ENCODE assay signal across 36 cellular contexts in genomic region chr18:30945769-30946168, GRCh38.
A peak's percentile ranks its signal among the peaks of the same experiment; 100 is the strongest.
DNase-seq lines count a peak whose midpoint lies in the region; ATAC-seq, FAIRE-seq and TF ChIP-seq lines count a peak whose summit lies in the region.
"Had no signal": no experiment of that assay in that cellular context is flagged by ENCODE, and none has a peak within 500 bp of the region (broad histone marks: within the 10 kb centered on the region; RNA-seq: fewer than 3 reads in every experiment).

No MANE protein-coding gene starts in this region.

- no peak overlapping the region for H2BK15ac ChIP-seq in mesendoderm (replicated peaks; ENCODE audit: low read depth)

- no peak overlapping the region for H2AK5ac ChIP-seq in mesendoderm (ENCODE audit: low read length)

- H3K79me1 ChIP-seq in mesendoderm (ENCODE audit: low read length): no peaks in the 10 kb centered on the region

- H3K36me3 ChIP-seq in keratinocyte (ENCODE audit: control insufficient read depth in 2 of 2, extremely low read depth in 1 of 2, insufficient read depth in 2 of 2, low read length in 2 of 2) (no peaks in the 10 kb centered on the region), mesendoderm (ENCODE audit: control insufficient read depth, insufficient read depth, low read length) (no peaks in the 10 kb centered on the region)
- H3K36me3 ChIP-seq: ascending aorta, BE2C, esophagus squamous epithelium, heart right ventricle, pancreas, thyroid gland had no signal

- H2BK120ac ChIP-seq in mesendoderm (ENCODE audit: low read depth, low read length): no peak overlapping the region

- peak; percentile 44 for FAIRE-seq in keratinocyte (lab: Jason Lieb, UNC)
- FAIRE-seq: A549, frontal cortex, GM12878, K562, pancreas had no signal

- H3K27ac ChIP-seq in keratinocyte (ENCODE audit: control insufficient read depth, insufficient read depth, low read length) (no peak overlapping the region), mesendoderm (ENCODE audit: low read depth, low read length) (no peak overlapping the region)
- H3K27ac ChIP-seq: A549, ascending aorta, esophagus squamous epithelium, heart right ventricle, pancreas, thyroid gland had no signal

- no peak overlapping the region for H3K4ac ChIP-seq in mesendoderm (ENCODE audit: low read depth, low read length)

- CTCF ChIA-PET in WTC11 (lab: Charles Lee): interaction anchor here (1.1 kb wide), 1 partner anchor 665 kb away, joined by 3 read pairs; no protein-coding TSS in a partner anchor

- peak; percentile 48 for ATAC-seq in WTC11
- ATAC-seq in stimulated activated naive CD8-positive, alpha-beta T cell treated with anti-CD3 and anti-CD28 coated beads, Interleukin-15, Interleukin-2, amounts not matched to agents 100 U/mL and 50 U/mL, for 24 hours: no peak
- ATAC-seq in HG03521 (IDR thresholded peaks at IDR 0.05; ENCODE audit: unreplicated experiment): no peak
- ATAC-seq: A549; activated CD8-positive, alpha-beta memory T cell treated with anti-CD3 and anti-CD28 coated beads, Interleukin-2, amount 10 ng/mL, durations not matched to agents 7 days and 5 days; activated T-cell treated with anti-CD3 and anti-CD28 coated beads, Interleukin-2, amount 50 U/mL, for 4 hours; CD8-positive, alpha-beta T cell; GM12878; heart right ventricle; K562; pancreas; right cardiac atrium had no signal

- no peak overlapping the region for H3K56ac ChIP-seq in mesendoderm (ENCODE audit: low read length)

- H4K8ac ChIP-seq in mesendoderm (ENCODE audit: low read depth, low read length): no peak overlapping the region

- no peak overlapping the region for H4K5ac ChIP-seq in mesendoderm (ENCODE audit: low read length)

- TF ChIP-seq CTCF in WTC11 (IDR thresholded peaks at IDR 0.05): no peak
- no peak for TF ChIP-seq CTCF in keratinocyte (optimal IDR thresholded peaks at IDR 0.05 in 1 of 3, IDR thresholded peaks at IDR 0.05 in 1 of 3, conservative IDR thresholded peaks at IDR 0.05 in 1 of 3; ENCODE audit: extremely low read depth in 1 of 3, insufficient read depth in 2 of 3, low read length in 3 of 3)

- H3K27ac Mint-ChIP-seq in WTC11: no peak overlapping the region
- H3K27ac Mint-ChIP-seq: activated B cell treated with CpG ODN at 0.5 μM for 24 hours; activated CD8-positive, alpha-beta memory T cell treated with anti-CD3 and anti-CD28 coated beads, Interleukin-2, amount 10 ng/mL, durations not matched to agents 7 days and 5 days; CD8-positive, alpha-beta T cell; endodermal cell; nephron progenitor cell; stimulated activated naive CD8-positive, alpha-beta T cell treated with anti-CD3 and anti-CD28 coated beads, Interleukin-15, Interleukin-2, amounts not matched to agents 100 ng/mL and 50 ng/mL, for 24 hours had no signal

- peaks cover 9% of the 10 kb centered on the region; the same call in 1 of the 2 replicates for H3K4me1 Mint-ChIP-seq in WTC11
- H3K4me1 Mint-ChIP-seq: activated B cell treated with CpG ODN at 0.5 μM for 24 hours; activated CD8-positive, alpha-beta memory T cell treated with anti-CD3 and anti-CD28 coated beads, Interleukin-2, amount 10 ng/mL, durations not matched to agents 7 days and 5 days; central memory CD8-positive, alpha-beta T cell had no signal

- H3K23ac ChIP-seq in mesendoderm (ENCODE audit: low read length): no peak overlapping the region

- H3K9ac ChIP-seq in keratinocyte (ENCODE audit: control insufficient read depth, extremely low read depth, insufficient read depth, low read length) (no peak overlapping the region), mesendoderm (ENCODE audit: low read length) (no peak overlapping the region)

- no peaks in the 10 kb centered on the region for H4K20me1 ChIP-seq in keratinocyte (ENCODE audit: control insufficient read depth, extremely low read depth, insufficient read depth, low read length)

- DNase-seq in Ammon's horn (ENCODE audit: low spot score) (peak; percentile 9), NCI-H1048 (lab: John Stamatoyannopoulos, UW) (peak; percentile 87), WTC11 (ENCODE audit: low spot score) (no peak), keratinocyte (ENCODE audit: low read depth, low spot score) (no peak), mesendoderm (no peak)
- no peak for DNase-seq in stimulated activated naive CD8-positive, alpha-beta T cell treated with anti-CD3 and anti-CD28 coated beads, Interleukin-15, Interleukin-2, amounts not matched to agents 100 U/mL and 50 U/mL, for 24 hours
- no peak for DNase-seq in stimulated activated CD4-positive, alpha-beta T cell treated with anti-CD3 and anti-CD28 coated beads, Interleukin-2, amount 100 ng/mL, for 24 hours
- DNase-seq: activated B cell treated with CpG ODN at 0.5 μM for 24 hours; activated CD8-positive, alpha-beta memory T cell treated with anti-CD3 and anti-CD28 coated beads, Interleukin-2, amount 10 ng/mL, durations not matched to agents 7 days and 5 days; activated gamma-delta T cell treated with Interleukin-2 at 50 U/mL for 16 hours; activated T-cell treated with anti-CD3 and anti-CD28 coated beads, Interleukin-2, amount 50 U/mL, for 4 hours; BE2C; CD8-positive, alpha-beta T cell; dermis blood vessel endothelial cell; DMS 273 treated with DMSO at 0.1 percent for 48 hours; endodermal cell; esophagus squamous epithelium; H7; heart right ventricle; NCI-H1417; NCI-H2029; NCI-H2227 treated with DMSO at 0.1 percent for 48 hours; NCI-H774; nephron progenitor cell; pancreas; right cardiac atrium; thyroid gland had no signal

- H3K18ac ChIP-seq in mesendoderm (ENCODE audit: low read length): no peak overlapping the region

- POLR2A ChIA-PET in WTC11 (lab: Charles Lee): interaction anchor here (0.5 kb wide), 1 partner anchor 844 kb away, joined by 3 read pairs; no protein-coding TSS in a partner anchor

- H3K79me2 ChIP-seq in keratinocyte (ENCODE audit: control insufficient read depth, insufficient read depth, low read length) (no peaks in the 10 kb centered on the region), mesendoderm (ENCODE audit: control insufficient read depth, insufficient read depth, low read length) (no peaks in the 10 kb centered on the region)

- H3K9me3 Mint-ChIP-seq in WTC11: peaks cover 12% of the 10 kb centered on the region

- dilution Hi-C loops in keratinocyte (cut with MboI; ENCODE audit: extremely low pct_ligation_motif_present, low sequenced_read_pairs): no loop called here

- peaks cover 12% of the 10 kb centered on the region for H3K36me3 Mint-ChIP-seq in WTC11
- H3K36me3 Mint-ChIP-seq: activated CD8-positive, alpha-beta memory T cell treated with anti-CD3 and anti-CD28 coated beads, Interleukin-2, amount 10 ng/mL, durations not matched to agents 7 days and 5 days; CD8-positive, alpha-beta T cell had no signal

- H3K4me3 ChIP-seq in keratinocyte (ENCODE audit: control insufficient read depth in 2 of 3, extremely low read depth in 1 of 3, insufficient read depth in 2 of 3, low read depth in 1 of 3, low read length in 3 of 3) (no peak overlapping the region), mesendoderm (ENCODE audit: low read length) (no peak overlapping the region)
- H3K4me3 ChIP-seq: A549, ascending aorta, esophagus squamous epithelium, GM12878, heart right ventricle, K562, pancreas, smooth muscle cell, thyroid gland had no signal

- no peak overlapping the region for H2BK5ac ChIP-seq in mesendoderm (ENCODE audit: low read length)

- H3K4me3 Mint-ChIP-seq in WTC11: no peak overlapping the region
- H3K4me3 Mint-ChIP-seq: activated B cell treated with CpG ODN at 0.5 μM for 24 hours; activated CD8-positive, alpha-beta memory T cell treated with anti-CD3 and anti-CD28 coated beads, Interleukin-2, amount 10 ng/mL, durations not matched to agents 7 days and 5 days; activated T-cell treated with anti-CD3 and anti-CD28 coated beads, Interleukin-2, amount 50 U/mL, for 4 hours; CD8-positive, alpha-beta T cell; central memory CD8-positive, alpha-beta T cell; endodermal cell; nephron progenitor cell; stimulated activated naive CD8-positive, alpha-beta T cell treated with anti-CD3 and anti-CD28 coated beads, Interleukin-15, Interleukin-2, amounts not matched to agents 100 ng/mL and 50 ng/mL, for 24 hours had no signal

- H3K4me1 ChIP-seq in keratinocyte (ENCODE audit: control insufficient read depth, extremely low read depth, insufficient read depth, low read length) (peaks cover 4% of the 10 kb centered on the region), mesendoderm (ENCODE audit: control insufficient read depth, low read depth, low read length) (no peaks in the 10 kb centered on the region)
- H3K4me1 ChIP-seq: A549, ascending aorta, BE2C, heart right ventricle, pancreas, thyroid gland had no signal

- peak overlapping the region; percentile 16 for H2AFZ ChIP-seq in keratinocyte (ENCODE audit: control insufficient read depth, low read length)

- no peaks in the 10 kb centered on the region for H3K9me3 ChIP-seq in keratinocyte (ENCODE audit: control insufficient read depth, low read depth, low read length)
- H3K9me3 ChIP-seq: A549, ascending aorta, BE2C, pancreas, thyroid gland had no signal

- H3K27me3 Mint-ChIP-seq in WTC11 (ENCODE audit: low read depth): no peaks in the 10 kb centered on the region
- H3K27me3 Mint-ChIP-seq: activated B cell treated with CpG ODN at 0.5 μM for 24 hours; activated CD8-positive, alpha-beta memory T cell treated with anti-CD3 and anti-CD28 coated beads, Interleukin-2, amount 10 ng/mL, durations not matched to agents 7 days and 5 days; central memory CD8-positive, alpha-beta T cell; stimulated activated naive CD8-positive, alpha-beta T cell treated with anti-CD3 and anti-CD28 coated beads, Interleukin-15, Interleukin-2, amounts not matched to agents 100 ng/mL and 50 ng/mL, for 24 hours had no signal

- H3K4me2 ChIP-seq in keratinocyte (ENCODE audit: control insufficient read depth, extremely low read depth, insufficient read depth, low read depth, low read length) (peak overlapping the region; percentile 39), mesendoderm (ENCODE audit: low read length) (no peak overlapping the region)
- H3K4me2 ChIP-seq: A549, smooth muscle cell had no signal

- no peaks in the 10 kb centered on the region for H3K9me1 ChIP-seq in keratinocyte (ENCODE audit: control insufficient read depth, extremely low read depth, insufficient read depth, low read length)

- WGBS in mesendoderm (ENCODE audit: extremely low coverage, insufficient coverage, low lambda C conversion rate): no CpG with 5 or more reads among the region's 7 CpGs

- no peaks in the 10 kb centered on the region for H3K27me3 ChIP-seq in keratinocyte (ENCODE audit: control insufficient read depth, extremely low read depth, insufficient read depth, low read length)
- H3K27me3 ChIP-seq in mesendoderm (ENCODE audit: insufficient read depth, low read length, poor library complexity): no peaks in the 10 kb centered on the region
- H3K27me3 ChIP-seq: ascending aorta, BE2C, heart right ventricle, pancreas, thyroid gland had no signal

TF ChIP-seq in WTC11, 78 proteins besides CTCF, POLR2A, EP300 and RAD21 (continues in another document):
- TF ChIP-seq NR3C1 (CRISPR knock-in tag; conservative IDR thresholded peaks at IDR 0.05; ENCODE audit: low read depth) (no peak), IRF2 (CRISPR knock-in tag; IDR thresholded peaks at IDR 0.05; ENCODE audit: borderline replicate concordance, low read depth) (no peak), FOXJ3 (CRISPR knock-in tag; IDR thresholded peaks at IDR 0.05; ENCODE audit: borderline replicate concordance) (no peak), ZNF138 (CRISPR knock-in tag; conservative IDR thresholded peaks at IDR 0.05) (no peak), CREB1 (CRISPR knock-in tag; IDR thresholded peaks at IDR 0.05) (no peak), TEAD4 (CRISPR knock-in tag; IDR thresholded peaks at IDR 0.05) (no peak)

Comparison
In these comparisons a context has a peak if more than half of its experiments do, and no peak if none do; other contexts are left out.
1. DNase-seq: peak in Ammon's horn (single experiment) and NCI-H1048 (single experiment); none in WTC11 (single experiment), keratinocyte (single experiment), stimulated activated naive CD8-positive, alpha-beta T cell treated with anti-CD3 and anti-CD28 coated beads, Interleukin-15, Interleukin-2, amounts not matched to agents 100 U/mL and 50 U/mL, for 24 hours (single experiment), mesendoderm (single experiment) and stimulated activated CD4-positive, alpha-beta T cell treated with anti-CD3 and anti-CD28 coated beads, Interleukin-2, amount 100 ng/mL, for 24 hours (0 of 2).